Comparison of ENCODE assay signal across 5 cellular contexts in the genomic region with DNA sequence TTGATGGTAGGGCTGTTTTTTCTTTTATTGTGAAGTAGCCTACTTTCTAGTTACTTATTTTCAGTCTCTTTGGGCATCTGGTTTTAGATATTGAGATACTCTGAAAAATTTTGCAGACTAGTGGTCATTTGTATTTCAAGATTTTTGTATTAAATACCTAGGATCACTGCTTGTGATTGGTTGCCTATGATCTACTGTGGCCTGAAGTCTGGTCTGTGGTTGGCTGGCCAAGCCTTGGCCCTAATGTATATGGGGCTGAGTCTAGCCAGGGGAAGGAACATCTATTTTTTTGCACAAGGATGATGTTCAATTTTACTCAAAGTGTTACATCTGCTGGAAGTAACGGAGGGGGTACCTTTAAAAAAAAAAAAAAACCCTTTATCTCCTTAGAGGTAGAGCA. TPM values are rescaled to one million over a fixed set of nuclear protein-coding genes. Genes with fewer than 3 reads are reported as not detected.
"Had no signal": no experiment of that assay in that cellular context is flagged by ENCODE, and none has a peak within 500 bp of the region (broad histone marks: within the 10 kb centered on the region; RNA-seq: fewer than 3 reads in every experiment).

No MANE protein-coding gene starts in this region.

RNA-seq across cellular contexts. Expression of a gene that starts 38.0 kb away (rescaled TPM):
- total RNA-seq: HepG2, HT-29, HT1080, IMR-90 had no signal
- polyA plus RNA-seq: HepG2, IgD-negative memory B cell, IMR-90 had no signal
